In the genomic region with DNA sequence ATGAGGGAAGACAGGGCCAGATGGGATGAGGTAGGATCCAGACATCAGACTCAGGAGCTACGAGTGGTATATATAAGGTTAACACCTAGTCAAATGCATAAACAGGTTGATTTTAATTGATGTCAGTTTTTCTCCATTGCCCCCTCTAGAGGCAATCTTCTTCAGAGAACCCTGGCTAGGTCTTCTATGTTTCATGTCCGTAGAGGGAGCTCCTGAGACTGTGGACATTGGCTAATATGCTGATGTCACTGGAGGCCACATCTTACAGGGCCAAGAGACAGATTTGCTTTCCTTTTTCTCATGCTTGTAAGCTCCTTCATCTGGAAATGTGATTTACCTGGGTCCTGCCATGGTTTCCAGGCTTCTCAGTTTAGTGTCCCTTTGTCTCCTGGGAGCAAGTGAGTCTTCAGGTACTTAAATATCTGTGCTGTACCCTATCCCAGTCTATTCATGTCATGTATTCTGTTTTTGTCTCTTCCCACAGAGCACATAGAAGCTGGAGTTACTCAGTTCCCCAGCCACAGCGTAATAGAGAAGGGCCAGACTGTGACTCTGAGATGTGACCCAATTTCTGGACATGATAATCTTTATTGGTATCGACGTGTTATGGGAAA, we compare ENCODE assay signal across 9 cellular contexts.
DNase-seq lines count a peak whose midpoint lies in the region; ATAC-seq, FAIRE-seq and TF ChIP-seq lines count a peak whose summit lies in the region.
"Had no signal": no experiment of that assay in that cellular context is flagged by ENCODE, and none has a peak within 500 bp of the region (broad histone marks: within the 10 kb centered on the region; RNA-seq: fewer than 3 reads in every experiment).

No MANE protein-coding gene starts in this region.

- dilution Hi-C loops in mammary epithelial cell (cut with HindIII; ENCODE audit: low sequenced_read_pairs) = no loop called here

- CTCF ChIA-PET in mammary epithelial cell (lab: Charles Lee; ENCODE audit: low non-redundant PET) = interaction anchor here (0.5 to 1.4 kb wide), 10 partner anchors 16 to 311 kb away, joined by 3 to 25 read pairs (median 4); no protein-coding TSS in a partner anchor

- ATAC-seq in GM18858 (IDR thresholded peaks at IDR 0.05; ENCODE audit: unreplicated experiment) (peak; percentile 64), HG02884 (IDR thresholded peaks at IDR 0.05; ENCODE audit: unreplicated experiment) (peak; percentile 75)

- H3K36me3 ChIP-seq in mammary epithelial cell (ENCODE audit: insufficient read depth, low read length) (no peaks in the 10 kb centered on the region), suprapubic skin (no peaks in the 10 kb centered on the region)
- H3K36me3 ChIP-seq: adrenal gland had no signal

- H4K20me1 ChIP-seq in mammary epithelial cell (ENCODE audit: insufficient read depth, low read length) = no peaks in the 10 kb centered on the region

- no peak overlapping the region for H3K9ac ChIP-seq in mammary epithelial cell (ENCODE audit: insufficient read depth, low read length)

- no peaks in the 10 kb centered on the region for H3K27me3 ChIP-seq in mammary epithelial cell (ENCODE audit: insufficient read depth, low read length)
- no peaks in the 10 kb centered on the region for H3K27me3 ChIP-seq in suprapubic skin
- H3K27me3 ChIP-seq: adrenal gland had no signal

- peak overlapping the region; percentile 73 for H2AFZ ChIP-seq in mammary epithelial cell (ENCODE audit: low read depth, low read length)

- H3K27ac ChIP-seq in mammary epithelial cell (ENCODE audit: insufficient read depth, low read depth, low read length) (no peak overlapping the region), suprapubic skin (no peak overlapping the region)
- H3K27ac ChIP-seq: adrenal gland had no signal

- no peak for DNase-seq in D721Med (ENCODE audit: insufficient read length, low spot score)
- peak; percentile 84 for DNase-seq in NCI-H460 (ENCODE audit: extremely low read depth, low read depth)
- DNase-seq in mammary epithelial cell = peak; percentile 68
- peak; percentile 59 to 77 for DNase-seq in lung microvascular endothelial cell (ENCODE audit: low read depth in 2 of 2)
- DNase-seq in posterior vena cava (ENCODE audit: low spot score) = no peak
- no peak for DNase-seq in suprapubic skin (ENCODE audit: low spot score in 2 of 2)

- BruUV-seq in mammary epithelial cell (replicated peaks; lab: Mats Ljungman, UMichigan) = no TSS peak

- FAIRE-seq in D721Med (lab: Jason Lieb, UNC) = no peak

- TF ChIP-seq EP300 in suprapubic skin (IDR thresholded peaks at IDR 0.05) = no peak

- H3K9me3 ChIP-seq in mammary epithelial cell (replicated peaks; ENCODE audit: insufficient read depth, low read length) = no peaks in the 10 kb centered on the region
- no peaks in the 10 kb centered on the region for H3K9me3 ChIP-seq in suprapubic skin
- H3K9me3 ChIP-seq: adrenal gland had no signal

- 47% methylated on average over 5 of the region's 5 CpGs for WGBS in mammary epithelial cell (ENCODE audit: low coverage, missing lambda C conversion rate)
- 66% methylated on average over 5 of the region's 5 CpGs for WGBS in suprapubic skin

- in situ Hi-C loops in mammary epithelial cell (cut with MboI; ENCODE audit: low sequenced_read_pairs in 2 of 2) = loop anchor here in 1 of 2 donors (5.0 kb wide), 1 partner anchor 50 kb away; no protein-coding TSS in a partner anchor

- no peak for TF ChIP-seq POLR2A in suprapubic skin (IDR thresholded peaks at IDR 0.05)

- intact Hi-C loops in mammary epithelial cell (cut with micrococcal nuclease) (loop anchor here (1.0 to 10.0 kb wide), 3 partner anchors 31 to 233 kb away; no protein-coding TSS in a partner anchor), posterior vena cava (cut with DNase I) (no loop called here)

- H3K4me2 ChIP-seq in mammary epithelial cell (ENCODE audit: insufficient read depth, low read depth, low read length) = no peak overlapping the region

- no peaks in the 10 kb centered on the region for H3K79me2 ChIP-seq in mammary epithelial cell (ENCODE audit: insufficient read depth, low read length)

- peak; percentile 34 for TF ChIP-seq CTCF in D721Med (IDR thresholded peaks at IDR 0.05; ENCODE audit: insufficient read depth, missing control alignments)
- TF ChIP-seq CTCF in mammary epithelial cell (conservative IDR thresholded peaks at IDR 0.05 in 1 of 2, IDR thresholded peaks at IDR 0.05 in 1 of 2; ENCODE audit: extremely low read depth in 1 of 2, insufficient read depth in 1 of 2, low read depth in 1 of 2, low read length in 2 of 2) = peak; percentile 84 to 87
- no peak for TF ChIP-seq CTCF in suprapubic skin (IDR thresholded peaks at IDR 0.05)

- H3K4me1 ChIP-seq in mammary epithelial cell (ENCODE audit: insufficient read depth, low read length) = peaks cover 15% of the 10 kb centered on the region
- peaks cover 7% of the 10 kb centered on the region for H3K4me1 ChIP-seq in suprapubic skin
- H3K4me1 ChIP-seq: adrenal gland had no signal

- H3K4me3 ChIP-seq in mammary epithelial cell (replicated peaks in 1 of 3; ENCODE audit: insufficient read depth in 1 of 3, low read depth in 2 of 3, low read length in 3 of 3) = no peak overlapping the region
- H3K4me3 ChIP-seq in suprapubic skin = no peak overlapping the region
- H3K4me3 ChIP-seq: adrenal gland had no signal

Comparison
In these comparisons a context has a peak if more than half of its experiments do, and no peak if none do; other contexts are left out.
1. DNase-seq: peak in NCI-H460 (single experiment), mammary epithelial cell (single experiment) and lung microvascular endothelial cell (2 of 2); none in D721Med (single experiment), posterior vena cava (single experiment) and suprapubic skin (0 of 2).
2. CTCF ChIP-seq: peak in D721Med (single experiment) and mammary epithelial cell (2 of 2); none in suprapubic skin (0 of 2).